ENCODE assay signal across 11 cellular contexts in the genomic region with DNA sequence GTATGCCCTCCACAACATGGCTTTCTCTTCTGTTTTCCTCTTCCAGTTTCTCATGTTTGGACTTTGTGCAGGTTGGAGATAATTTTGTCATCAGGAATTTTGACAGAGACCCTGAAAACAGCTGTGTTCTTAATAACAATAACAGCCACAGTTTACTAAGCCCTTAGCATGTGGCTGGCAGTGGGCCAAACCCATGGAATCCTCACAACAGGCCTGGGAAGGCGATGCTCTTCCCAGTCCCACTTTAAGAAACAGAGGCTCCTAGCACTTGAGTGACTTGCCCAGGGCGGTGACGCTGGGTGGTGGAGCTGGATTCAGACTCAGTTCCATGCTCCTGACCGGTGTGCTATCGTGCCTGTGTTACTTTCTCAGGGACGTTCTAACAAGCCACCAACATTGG. TPM values are rescaled to one million over a fixed set of nuclear protein-coding genes. Genes with fewer than 3 reads are reported as not detected.
DNase-seq lines count a peak whose midpoint lies in the region; ATAC-seq and TF ChIP-seq lines count a peak whose summit lies in the region.
"Had no signal": no experiment of that assay in that cellular context is flagged by ENCODE, and none has a peak within 500 bp of the region (broad histone marks: within the 10 kb centered on the region; RNA-seq: fewer than 3 reads in every experiment).

No MANE protein-coding gene starts in this region.

- WGBS in gastroesophageal sphincter (ENCODE audit: low coverage in 1 of 2), 2 donors: 86 to 100% methylated on average over 1 to 5 of the region's 6 CpGs

- TF ChIP-seq EP300 in Ishikawa (IDR thresholded peaks at IDR 0.05; ENCODE audit: borderline replicate concordance): no peak
- no peak for TF ChIP-seq EP300 in gastroesophageal sphincter (IDR thresholded peaks at IDR 0.05)

- H3K27ac ChIP-seq in angular gyrus (ENCODE audit: low read depth, low read length): peak overlapping the region; percentile 93
- peak overlapping the region in 3 of 4 donors; percentile 80 to 85 (median 85) for H3K27ac ChIP-seq in gastroesophageal sphincter

- no peaks in the 10 kb centered on the region for H3K9me3 ChIP-seq in gastroesophageal sphincter

- TF ChIP-seq CTCF in gastroesophageal sphincter (IDR thresholded peaks at IDR 0.05): no peak

- peak; percentile 53 for DNase-seq in skeletal muscle cell (ENCODE audit: low read depth)
- no peak for DNase-seq in stimulated activated CD8-positive, alpha-beta memory T cell treated with anti-CD3 and anti-CD28 coated beads, Interleukin-4, amount 100 ng/mL, for 48 hours
- DNase-seq: activated CD4-positive, alpha-beta T cell treated with anti-CD3 and anti-CD28 coated beads for 48 hours; CD8-positive, alpha-beta memory T cell; central memory CD4-positive, alpha-beta T cell; stimulated activated naive CD4-positive, alpha-beta T cell treated with Interleukin-2 at 50 U/mL for 16 hours had no signal

- no peak for TF ChIP-seq RAD21 in Ishikawa (IDR thresholded peaks at IDR 0.05; ENCODE audit: low read depth)

- H3K4me3 ChIP-seq in gastroesophageal sphincter (no peak overlapping the region), skeletal muscle cell (ENCODE audit: low read depth, low read length) (no peak overlapping the region)

- no peaks in the 10 kb centered on the region for H3K27me3 ChIP-seq in gastroesophageal sphincter

- no peaks in the 10 kb centered on the region for H3K36me3 ChIP-seq in gastroesophageal sphincter

- ATAC-seq in gastroesophageal sphincter (no peak), GM19397 (IDR thresholded peaks at IDR 0.05; ENCODE audit: unreplicated experiment) (no peak), GM21526 (IDR thresholded peaks at IDR 0.05; ENCODE audit: low FRiP score, unreplicated experiment) (no peak)

- peaks cover 2 to 48% (median 13%) of the 10 kb centered on the region in 3 donors for H3K4me1 ChIP-seq in gastroesophageal sphincter

- TF ChIP-seq POLR2A in gastroesophageal sphincter (IDR thresholded peaks at IDR 0.05): no peak

TF ChIP-seq in Ishikawa, 13 proteins besides CTCF, POLR2A, EP300 and RAD21:
- no peak for TF ChIP-seq ZBTB7A (IDR thresholded peaks at IDR 0.05; ENCODE audit: low read depth)
- TF ChIP-seq MAX (IDR thresholded peaks at IDR 0.05): no peak
- no peak for TF ChIP-seq CEBPB (IDR thresholded peaks at IDR 0.05)
- peak; percentile 76 for TF ChIP-seq NFIC (IDR thresholded peaks at IDR 0.05)
- TF ChIP-seq TEAD4 (IDR thresholded peaks at IDR 0.05): no peak
- TF ChIP-seq TCF12 (IDR thresholded peaks at IDR 0.05; ENCODE audit: low read depth): no peak
TF ChIP-seq in Ishikawa: peak in this region for 1.

RNA-seq across cellular contexts. Expression of gene PLEKHG3, which starts 20.1 kb away (rescaled TPM):
- 10 to 100 TPM; 44.2 to 79.4 (median 57.7) TPM for total RNA-seq in gastroesophageal sphincter
